ENCODE assay signal across 8 cellular contexts in the genomic region with DNA sequence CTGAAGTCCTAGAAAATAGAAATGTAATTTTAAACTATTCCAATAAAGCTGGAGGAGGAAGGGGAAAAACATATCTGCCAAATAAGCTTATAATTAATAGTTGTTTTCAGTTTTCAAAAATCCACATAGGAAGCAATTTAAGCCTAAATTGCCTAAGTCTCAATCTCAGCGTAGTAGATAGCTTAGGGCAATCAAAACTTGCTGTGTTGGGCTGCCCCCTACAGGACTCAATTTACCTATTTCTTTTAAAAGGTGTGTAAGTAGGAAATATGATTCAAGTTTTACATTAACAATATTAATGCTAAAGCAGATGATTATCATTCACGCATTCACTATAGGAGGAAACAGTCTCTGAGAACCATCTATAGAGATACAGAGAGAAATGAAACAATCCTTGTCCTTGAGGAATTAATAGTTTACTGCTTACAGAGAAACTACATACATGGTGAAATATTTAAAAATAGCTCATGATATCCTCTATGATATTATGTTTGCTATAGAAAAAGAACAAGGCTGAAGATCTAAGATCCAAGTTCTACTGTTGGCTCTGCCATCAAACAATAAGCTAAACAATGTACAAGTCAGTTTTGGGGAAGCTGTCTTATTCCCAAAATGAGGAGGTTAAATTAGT.
DNase-seq lines count a peak whose midpoint lies in the region; ATAC-seq and TF ChIP-seq lines count a peak whose summit lies in the region.

No MANE protein-coding gene starts in this region.

- H3K4me3 ChIP-seq in colonic mucosa, result no peak overlapping the region

- peak; percentile 56 for TF ChIP-seq CTCF in colonic mucosa (IDR thresholded peaks at IDR 0.05)

- H3K27ac ChIP-seq in colonic mucosa, result no peak overlapping the region

- DNase-seq in EH (ENCODE audit: low read depth) (peak; percentile 78), NCI-H345 (lab: John Stamatoyannopoulos, UW) (peak; percentile 68), colonic mucosa (peak; percentile 79), lung microvascular endothelial cell (ENCODE audit: low read depth in 2 of 2) (peak; percentile 77 to 83)
- DNase-seq in activated CD4-positive, alpha-beta T cell treated with anti-CD3 and anti-CD28 coated beads for 1 hour, result peak; percentile 51
- DNase-seq in stimulated activated CD8-positive, alpha-beta memory T cell treated with anti-CD3 and anti-CD28 coated beads, Interleukin-15, amount 100 ng/mL, for 48 hours (ENCODE audit: low read depth in 2 of 2), result peak; percentile 20 to 32

- no peaks in the 10 kb centered on the region for H3K27me3 ChIP-seq in colonic mucosa

- no peaks in the 10 kb centered on the region for H3K9me3 ChIP-seq in colonic mucosa

- ATAC-seq in HG02759 (IDR thresholded peaks at IDR 0.05; ENCODE audit: unreplicated experiment) (peak; percentile 56), GM18873 (IDR thresholded peaks at IDR 0.05; ENCODE audit: low FRiP score, unreplicated experiment) (no peak)

- H3K4me1 ChIP-seq in colonic mucosa, result no peaks in the 10 kb centered on the region

- no peak overlapping the region for H3K9ac ChIP-seq in colonic mucosa (ENCODE audit: low read depth in 2 of 2, low read length in 2 of 2)

- no peaks in the 10 kb centered on the region for H3K36me3 ChIP-seq in colonic mucosa

- intact Hi-C loops in colonic mucosa (cut with DNase I), result loop anchor here (5.0 to 10.0 kb wide), 2 partner anchors 129 to 786 kb away; no protein-coding TSS in a partner anchor

Comparison
In these comparisons a context has a peak if more than half of its experiments do, and no peak if none do; other contexts are left out.
1. DNase-seq: peak in every context shown above with its lines; median percentile 80 in lung microvascular endothelial cell; 79 in colonic mucosa; 78 in EH; 68 in NCI-H345; 51 in activated CD4-positive, alpha-beta T cell treated with anti-CD3 and anti-CD28 coated beads for 1 hour; 26 in stimulated activated CD8-positive, alpha-beta memory T cell treated with anti-CD3 and anti-CD28 coated beads, Interleukin-15, amount 100 ng/mL, for 48 hours.